Comparison of ENCODE assay signal across 15 cellular contexts in genomic region chr4:156321203-156321602, GRCh38.
DNase-seq lines count a peak whose midpoint lies in the region; ATAC-seq, FAIRE-seq and TF ChIP-seq lines count a peak whose summit lies in the region.
"Had no signal": no experiment of that assay in that cellular context is flagged by ENCODE, and none has a peak within 500 bp of the region (broad histone marks: within the 10 kb centered on the region; RNA-seq: fewer than 3 reads in every experiment).

No MANE protein-coding gene starts in this region.

- ATAC-seq in GM18858 (IDR thresholded peaks at IDR 0.05; ENCODE audit: unreplicated experiment) = no peak

- no peak for TF ChIP-seq CTCF in bronchial epithelial cell (IDR thresholded peaks at IDR 0.05; ENCODE audit: insufficient read depth, low read length, severe bottlenecking)
- no peak for TF ChIP-seq CTCF in thyroid gland (IDR thresholded peaks at IDR 0.05)

- intact Hi-C loops in thyroid gland (cut with DNase I) = no loop called here

- DNase-seq in AG08396 (ENCODE audit: low spot score) = peak; percentile 5
- peak; percentile 88 for DNase-seq in HT1080 (ENCODE audit: low read depth)
- peak; percentile 95 for DNase-seq in bronchial epithelial cell (ENCODE audit: low read depth)
- peak; percentile 77 for DNase-seq in kidney glomerular epithelial cell (lab: John Stamatoyannopoulos, UW)
- DNase-seq in thyroid gland = no peak
- no peak for DNase-seq in HTR-8/SVneo (ENCODE audit: insufficient read length, low spot score)
- DNase-seq in NCI-H524 (lab: John Stamatoyannopoulos, UW) = no peak
- DNase-seq: activated CD8-positive, alpha-beta memory T cell treated with anti-CD3 and anti-CD28 coated beads for 24 hours; activated gamma-delta T cell treated with Interleukin-2 at 50 U/mL for 16 hours; central memory CD4-positive, alpha-beta T cell; Kasumi-1; NCI-H1694; tibial artery had no signal

- no peaks in the 10 kb centered on the region for H3K27me3 ChIP-seq in bronchial epithelial cell (ENCODE audit: control insufficient read depth, insufficient read depth, low read length)
- no peaks in the 10 kb centered on the region for H3K27me3 ChIP-seq in thyroid gland
- H3K27me3 ChIP-seq: tibial artery had no signal

- FAIRE-seq in bronchial epithelial cell (lab: Jason Lieb, UNC) = no peak
- FAIRE-seq in HTR-8/SVneo (lab: Jason Lieb, UNC) = no peak
- FAIRE-seq: endothelial cell of umbilical vein had no signal

- H3K36me3 ChIP-seq in bronchial epithelial cell (ENCODE audit: control insufficient read depth, insufficient read depth, low read length) (no peaks in the 10 kb centered on the region), thyroid gland (no peaks in the 10 kb centered on the region)
- H3K36me3 ChIP-seq: tibial artery had no signal

- no peak overlapping the region for H3K4me3 ChIP-seq in bronchial epithelial cell (ENCODE audit: low read depth, low read length)
- no peak overlapping the region for H3K4me3 ChIP-seq in thyroid gland (replicated peaks in 1 of 3)
- H3K4me3 ChIP-seq: tibial artery had no signal

- H3K4me1 ChIP-seq in thyroid gland = no peaks in the 10 kb centered on the region
- H3K4me1 ChIP-seq: tibial artery had no signal

- H3K27ac ChIP-seq in thyroid gland = no peak overlapping the region
- H3K27ac ChIP-seq: tibial artery had no signal

- WGBS in thyroid gland, 2 donors = 81 to 92% methylated on average over 2 of the region's 2 CpGs

- no peaks in the 10 kb centered on the region for H3K9me3 ChIP-seq in thyroid gland

- no peak for TF ChIP-seq POLR2A in thyroid gland (IDR thresholded peaks at IDR 0.05)

Comparison
In these comparisons a context has a peak if more than half of its experiments do, and no peak if none do; other contexts are left out.
1. DNase-seq: peak in AG08396 (single experiment), HT1080 (single experiment), bronchial epithelial cell (single experiment) and kidney glomerular epithelial cell (single experiment); none in thyroid gland (0 of 2), HTR-8/SVneo (single experiment) and NCI-H524 (0 of 2).